ENCODE assay signal across 10 cellular contexts in the genomic region with DNA sequence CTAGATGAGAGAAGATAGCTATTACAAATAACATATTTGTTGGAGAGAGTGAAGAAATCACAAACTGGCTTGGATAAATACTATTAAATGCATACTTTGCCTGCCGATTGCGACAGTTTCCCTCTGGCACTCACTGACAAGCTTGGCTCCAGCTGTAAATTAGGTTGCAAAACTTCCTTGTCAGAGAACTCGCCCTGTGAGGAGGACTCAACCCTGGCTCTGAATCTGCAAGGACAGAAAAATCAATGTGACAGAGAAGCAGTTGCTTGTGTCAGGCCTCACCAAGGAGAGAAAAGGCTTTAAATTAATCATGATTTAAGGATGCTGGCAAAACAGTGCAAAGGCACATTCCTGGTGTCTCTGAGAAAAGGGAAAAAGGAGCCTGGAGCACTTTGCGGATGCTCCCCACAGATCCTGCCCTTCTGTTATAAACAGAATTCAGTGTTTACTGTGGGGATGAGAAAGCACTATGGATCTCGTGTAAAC.
DNase-seq lines count a peak whose midpoint lies in the region; ATAC-seq, FAIRE-seq and TF ChIP-seq lines count a peak whose summit lies in the region.
"Had no signal": no experiment of that assay in that cellular context is flagged by ENCODE, and none has a peak within 500 bp of the region (broad histone marks: within the 10 kb centered on the region; RNA-seq: fewer than 3 reads in every experiment).

No MANE protein-coding gene starts in this region.

- no peak overlapping the region for H3K4me3 ChIP-seq in HepG2 (replicated peaks in 1 of 3; ENCODE audit: insufficient read depth in 1 of 3, low read depth in 2 of 3, low read length in 3 of 3)
- H3K4me3 ChIP-seq in tibial nerve = no peak overlapping the region

- ATAC-seq in HepG2 = peak; percentile 82
- no peak for ATAC-seq in GM21390 (IDR thresholded peaks at IDR 0.05; ENCODE audit: unreplicated experiment)
- ATAC-seq in natural killer cell treated with Interleukin-12 subunit alpha and Interleukin-12 subunit beta and Interleukin-15 and Interleukin-18, amount 100 ng/mL, for 72 hours = no peak
- ATAC-seq: naive thymus-derived CD8-positive, alpha-beta T cell had no signal

- peak in 1 of 2 experiments; percentile 13; a peak in 1 of 4 replicates for TF ChIP-seq EP300 in HepG2 (IDR thresholded peaks at IDR 0.05; ENCODE audit: low read depth in 2 of 2, low read length in 2 of 2)
- no peak for TF ChIP-seq EP300 in HepG2 (CRISPR knock-in tag; IDR thresholded peaks at IDR 0.05; ENCODE audit: borderline replicate concordance)
- TF ChIP-seq EP300 in tibial nerve (IDR thresholded peaks at IDR 0.05) = peak in 1 of 2 donors; percentile 83

- 14% methylated on average over 5 of the region's 5 CpGs for WGBS in HepG2 (ENCODE audit: low lambda C conversion rate)
- WGBS in tibial nerve, 2 donors = 36 to 41% methylated on average over 5 of the region's 5 CpGs

- peak overlapping the region; percentile 57 for H3K4me3 Mint-ChIP-seq in MCF 10A (ENCODE audit: unreplicated experiment)
- H3K4me3 Mint-ChIP-seq in natural killer cell treated with Interleukin-12 subunit alpha and Interleukin-12 subunit beta and Interleukin-15 and Interleukin-18, amount 100 ng/mL, for 72 hours = no peak overlapping the region
- H3K4me3 Mint-ChIP-seq: naive thymus-derived CD8-positive, alpha-beta T cell had no signal

- no peak for TF ChIP-seq RAD21 in HepG2 (CRISPR knock-in tag; IDR thresholded peaks at IDR 0.05)

- FAIRE-seq in HepG2 (lab: Jason Lieb, UNC) = no peak

- H2AFZ ChIP-seq in HepG2 (ENCODE audit: low read length) = no peak overlapping the region

- intact Hi-C loops in MCF 10A (cut with micrococcal nuclease) = no loop called here
- intact Hi-C loops in HepG2 (cut with micrococcal nuclease; ENCODE audit: unreplicated experiment) = loop anchor here (5.0 kb wide), 1 partner anchor 316 kb away; no protein-coding TSS in a partner anchor

- CTCF ChIA-PET in MCF 10A (lab: Yijun Ruan, JAX) = interaction anchor here (0.9 to 2.0 kb wide), 3 partner anchors 14 to 425 kb away, joined by 3 to 7 read pairs (median 4); no protein-coding TSS in a partner anchor
- CTCF ChIA-PET in HepG2 (lab: Yijun Ruan, JAX; ENCODE audit: low intra/inter-chr PET ratio, low total read pairs) = no interaction called here

- H3K9me3 ChIP-seq in HepG2 (ENCODE audit: low read length) (no peaks in the 10 kb centered on the region), tibial nerve (no peaks in the 10 kb centered on the region)

- TF ChIP-seq CTCF in MCF 10A (IDR thresholded peaks at IDR 0.05; ENCODE audit: unreplicated experiment) (no peak), HepG2 (CRISPR knock-in tag; IDR thresholded peaks at IDR 0.05) (no peak), tibial nerve (IDR thresholded peaks at IDR 0.05) (no peak)

- H3K27ac Mint-ChIP-seq in MCF 10A (ENCODE audit: low read depth, unreplicated experiment) = peak overlapping the region; percentile 43
- H3K27ac Mint-ChIP-seq in natural killer cell treated with Interleukin-12 subunit alpha and Interleukin-12 subunit beta and Interleukin-15 and Interleukin-18, amount 100 ng/mL, for 72 hours = no peak overlapping the region
- H3K27ac Mint-ChIP-seq: naive thymus-derived CD8-positive, alpha-beta T cell had no signal

- in situ Hi-C loops in HepG2 (cut with HindIII; ENCODE audit: extremely low pct_ligation_motif_present, low pct_unique_long_range_greater_than_20kb) = no loop called here

- DNase-seq in HT-29 (ENCODE audit: low spot score) (peak; percentile 49), MCF 10A (ENCODE audit: unreplicated experiment) (peak; percentile 95), HepG2 (ENCODE audit: low spot score) (peak; percentile 34), tibial nerve (ENCODE audit: low spot score in 2 of 2) (peak; percentile 41 to 70), GM19238 (ENCODE audit: insufficient read length, low spot score) (no peak)
- no peak for DNase-seq in natural killer cell treated with Interleukin-12 subunit alpha and Interleukin-12 subunit beta and Interleukin-15 and Interleukin-18, amount 100 ng/mL, for 72 hours (ENCODE audit: low spot score)
- DNase-seq in activated T-cell treated with anti-CD3 and anti-CD28 coated beads, Interleukin-2, amount 50 U/mL, for 48 hours = no peak
- DNase-seq: naive thymus-derived CD8-positive, alpha-beta T cell; NCI-H187 had no signal

- no peak overlapping the region for H3K4me2 ChIP-seq in HepG2 (ENCODE audit: low read depth, low read length)

- no peaks in the 10 kb centered on the region for H3K9me3 Mint-ChIP-seq in MCF 10A (ENCODE audit: unreplicated experiment)
- peaks cover 7% of the 10 kb centered on the region for H3K9me3 Mint-ChIP-seq in natural killer cell treated with Interleukin-12 subunit alpha and Interleukin-12 subunit beta and Interleukin-15 and Interleukin-18, amount 100 ng/mL, for 72 hours

- no peaks in the 10 kb centered on the region for H4K20me1 ChIP-seq in HepG2 (ENCODE audit: insufficient read depth, low read length)

- no peak for TF ChIP-seq POLR2A in HepG2 (IDR thresholded peaks at IDR 0.05; ENCODE audit: insufficient read depth in 1 of 2, low read depth in 2 of 2, low read length in 2 of 2)
- TF ChIP-seq POLR2A in tibial nerve (IDR thresholded peaks at IDR 0.05) = no peak

- H3K27me3 ChIP-seq in HepG2 (ENCODE audit: control insufficient read depth in 1 of 2, insufficient read depth in 2 of 2, low read length in 2 of 2) (no peaks in the 10 kb centered on the region), tibial nerve (no peaks in the 10 kb centered on the region)

- H3K36me3 Mint-ChIP-seq in MCF 10A (ENCODE audit: insufficient read depth, unreplicated experiment) = peaks cover 6% of the 10 kb centered on the region
- no peaks in the 10 kb centered on the region for H3K36me3 Mint-ChIP-seq in natural killer cell treated with Interleukin-12 subunit alpha and Interleukin-12 subunit beta and Interleukin-15 and Interleukin-18, amount 100 ng/mL, for 72 hours
- H3K36me3 Mint-ChIP-seq: naive thymus-derived CD8-positive, alpha-beta T cell had no signal

- POLR2A ChIA-PET in MCF 10A (lab: Yijun Ruan, JAX) = interaction anchor here (0.5 to 2.5 kb wide), 29 partner anchors 9 to 447 kb away, joined by 3 to 72 read pairs (median 5); no protein-coding TSS in a partner anchor
- POLR2A ChIA-PET in HepG2 (lab: Yijun Ruan, JAX) = no interaction called here

- H3K9ac ChIP-seq in HepG2 (ENCODE audit: insufficient read depth, low read depth, low read length) = no peak overlapping the region

- H3K4me1 Mint-ChIP-seq in MCF 10A (ENCODE audit: insufficient read depth, unreplicated experiment) = peaks cover 21% of the 10 kb centered on the region
- H3K4me1 Mint-ChIP-seq in natural killer cell treated with Interleukin-12 subunit alpha and Interleukin-12 subunit beta and Interleukin-15 and Interleukin-18, amount 100 ng/mL, for 72 hours (ENCODE audit: low read depth in 2 of 2) = no peaks in the 10 kb centered on the region
- H3K4me1 Mint-ChIP-seq: naive thymus-derived CD8-positive, alpha-beta T cell had no signal

- BruUV-seq in MCF 10A (replicated peaks; lab: Mats Ljungman, UMichigan) (no TSS peak), HepG2 (replicated peaks; lab: Mats Ljungman, UMichigan) (no TSS peak)

- no peaks in the 10 kb centered on the region for H3K27me3 Mint-ChIP-seq in MCF 10A (ENCODE audit: insufficient read depth, unreplicated experiment)
- no peaks in the 10 kb centered on the region for H3K27me3 Mint-ChIP-seq in natural killer cell treated with Interleukin-12 subunit alpha and Interleukin-12 subunit beta and Interleukin-15 and Interleukin-18, amount 100 ng/mL, for 72 hours

- no peaks in the 10 kb centered on the region for H3K79me2 ChIP-seq in HepG2 (ENCODE audit: insufficient read depth, low read length)

- H3K27ac ChIP-seq in HepG2 (ENCODE audit: extremely low read length, insufficient read depth, low read length) (no peak overlapping the region), tibial nerve (peak overlapping the region in 2 of 4 donors; percentile 15 to 28)

- H3K4me1 ChIP-seq in HepG2 (ENCODE audit: insufficient read depth, low read length) = peaks cover 13% of the 10 kb centered on the region
- H3K4me1 ChIP-seq in tibial nerve = peaks cover 0 to 25% (median 9%) of the 10 kb centered on the region in 4 donors

- no peaks in the 10 kb centered on the region for H3K36me3 ChIP-seq in HepG2 (replicated peaks in 1 of 2; ENCODE audit: control insufficient read depth in 1 of 2, insufficient read depth in 2 of 2, low read length in 2 of 2)
- no peaks in the 10 kb centered on the region for H3K36me3 ChIP-seq in tibial nerve

TF ChIP-seq in HepG2, 621 proteins besides CTCF, POLR2A, EP300 and RAD21 (continues in another document):
- TF ChIP-seq ZNF263 (CRISPR knock-in tag; IDR thresholded peaks at IDR 0.05) = peak; percentile 80
- no peak for TF ChIP-seq ZNF841 (CRISPR knock-in tag; IDR thresholded peaks at IDR 0.05; ENCODE audit: borderline replicate concordance)
- TF ChIP-seq ZNF367 (CRISPR knock-in tag; IDR thresholded peaks at IDR 0.05; ENCODE audit: borderline replicate concordance) = no peak
- TF ChIP-seq RBAK (CRISPR knock-in tag; IDR thresholded peaks at IDR 0.05) = no peak
- TF ChIP-seq RFX3 (CRISPR knock-in tag; IDR thresholded peaks at IDR 0.05) = no peak
- no peak for TF ChIP-seq ZNF850 (CRISPR knock-in tag; conservative IDR thresholded peaks at IDR 0.05)
- no peak for TF ChIP-seq CCDC6 (CRISPR knock-in tag; IDR thresholded peaks at IDR 0.05)
- peak; percentile 81; the same call in 1 of the 2 replicates for TF ChIP-seq CEBPB (IDR thresholded peaks at IDR 0.05; ENCODE audit: borderline replicate concordance, low read depth, low read length)
- no peak for TF ChIP-seq HES4 (CRISPR knock-in tag; IDR thresholded peaks at IDR 0.05; ENCODE audit: borderline replicate concordance)
- TF ChIP-seq CBX1 (IDR thresholded peaks at IDR 0.05; ENCODE audit: low read depth) = no peak
- TF ChIP-seq FIP1L1 (IDR thresholded peaks at IDR 0.05; ENCODE audit: borderline replicate concordance, insufficient read depth, low read depth, low read length) = no peak
- TF ChIP-seq ARHGAP35 (CRISPR knock-in tag; IDR thresholded peaks at IDR 0.05; ENCODE audit: borderline replicate concordance) = no peak

Comparison
In these comparisons a context has a peak if more than half of its experiments do, and no peak if none do; other contexts are left out.
1. DNase-seq: peak in HT-29 (single experiment), MCF 10A (single experiment), HepG2 (single experiment) and tibial nerve (2 of 2); none in GM19238 (single experiment), natural killer cell treated with Interleukin-12 subunit alpha and Interleukin-12 subunit beta and Interleukin-15 and Interleukin-18, amount 100 ng/mL, for 72 hours (single experiment) and activated T-cell treated with anti-CD3 and anti-CD28 coated beads, Interleukin-2, amount 50 U/mL, for 48 hours (0 of 2).